2 cellular contexts compared by ENCODE assay signal in genomic region chr2:172711110-172711509, GRCh38.
TF ChIP-seq lines count a peak whose summit lies in the region.

No MANE protein-coding gene starts in this region.

TF ChIP-seq in SK-N-SH, 30 proteins besides CTCF, POLR2A, EP300 and RAD21 (continued from another document):
- no peak for TF ChIP-seq USF2 (IDR thresholded peaks at IDR 0.05; ENCODE audit: borderline replicate concordance, low read depth, low read length)
- TF ChIP-seq MAX (IDR thresholded peaks at IDR 0.05; ENCODE audit: low read depth): no peak
- TF ChIP-seq REST (IDR thresholded peaks at IDR 0.05; ENCODE audit: low read depth, low read length): no peak
- TF ChIP-seq YY1 (IDR thresholded peaks at IDR 0.05; ENCODE audit: low read depth): no peak
- TF ChIP-seq TAF1 (IDR thresholded peaks at IDR 0.05; ENCODE audit: borderline replicate concordance, low read depth, low read length): no peak
- TF ChIP-seq RXRA (IDR thresholded peaks at IDR 0.05; ENCODE audit: borderline replicate concordance, low read depth): no peak
- no peak for TF ChIP-seq SIN3A (IDR thresholded peaks at IDR 0.05; ENCODE audit: borderline replicate concordance, low read depth, low read length)
- no peak for TF ChIP-seq FOXJ3 (CRISPR knock-in tag; IDR thresholded peaks at IDR 0.05)
- no peak for TF ChIP-seq RCOR1 (IDR thresholded peaks at IDR 0.05; ENCODE audit: low read length)
- TF ChIP-seq POLR2AphosphoS5 (IDR thresholded peaks at IDR 0.05; ENCODE audit: low read depth, low read length): no peak
- no peak for TF ChIP-seq GATA2 (CRISPR knock-in tag; IDR thresholded peaks at IDR 0.05)
- TF ChIP-seq EZH2phosphoT487 (IDR thresholded peaks at IDR 0.05; ENCODE audit: borderline replicate concordance, low read depth): no peak
- no peak for TF ChIP-seq NFIC (IDR thresholded peaks at IDR 0.05; ENCODE audit: borderline replicate concordance)
- TF ChIP-seq TEAD4 (IDR thresholded peaks at IDR 0.05; ENCODE audit: borderline replicate concordance, insufficient read depth): no peak
- TF ChIP-seq NRF1 (IDR thresholded peaks at IDR 0.05; ENCODE audit: low read depth, low read length): no peak

TF ChIP-seq in SK-N-SH treated with all-trans-retinoic acid at 6 μM for 48 hours, 23 proteins besides CTCF, POLR2A, EP300 and RAD21 (continued from another document):
- TF ChIP-seq ZFP3 (CRISPR knock-in tag; IDR thresholded peaks at IDR 0.05) (no peak), BACH2 (CRISPR knock-in tag; IDR thresholded peaks at IDR 0.05; ENCODE audit: borderline replicate concordance) (no peak)
